ENCODE assay signal across 8 cellular contexts in genomic region chr12:54294152-54294913, GRCh38. TPM values are rescaled to one million over a fixed set of nuclear protein-coding genes. Genes with fewer than 3 reads are reported as not detected.
DNase-seq lines count a peak whose midpoint lies in the region; TF ChIP-seq lines count a peak whose summit lies in the region.

No MANE protein-coding gene starts in this region.

- H3K4me1 ChIP-seq in MM.1S (ENCODE audit: low read length): no peaks in the 10 kb centered on the region
- H3K4me1 ChIP-seq in effector memory CD4-positive, alpha-beta T cell (ENCODE audit: control insufficient read depth, insufficient read depth, low read length, poor library complexity, severe bottlenecking): no peaks in the 10 kb centered on the region
- peaks cover 97% of the 10 kb centered on the region for H3K4me1 ChIP-seq in mononuclear cell (ENCODE audit: insufficient read depth, low read length)

- no peak overlapping the region for H3K9ac ChIP-seq in MM.1S (ENCODE audit: low read length)

- no peak overlapping the region for H2AFZ ChIP-seq in MM.1S (ENCODE audit: low read length)

- no peak overlapping the region for H3K27ac ChIP-seq in MM.1S (ENCODE audit: low read length)
- H3K27ac ChIP-seq in effector memory CD4-positive, alpha-beta T cell (ENCODE audit: insufficient read depth, low read length, poor library complexity, severe bottlenecking): no peak overlapping the region
- peak overlapping the region; percentile 90 for H3K27ac ChIP-seq in temporal lobe (ENCODE audit: low read depth, low read length)

- H3K4me3 ChIP-seq in MM.1S (ENCODE audit: low read length): no peak overlapping the region
- no peak overlapping the region for H3K4me3 ChIP-seq in effector memory CD4-positive, alpha-beta T cell (ENCODE audit: insufficient read depth, low read depth, low read length, poor library complexity, severe bottlenecking)
- H3K4me3 ChIP-seq in mononuclear cell (ENCODE audit: low read length): peak overlapping the region; percentile 11

- no peak overlapping the region for H3K4me2 ChIP-seq in MM.1S (ENCODE audit: low read depth, low read length)

- peak; percentile 87 for TF ChIP-seq CTCF in GM12873 (IDR thresholded peaks at IDR 0.05; ENCODE audit: insufficient read depth, low read depth, low read length, missing control alignments)
- peak; percentile 84 for TF ChIP-seq CTCF in MM.1S (IDR thresholded peaks at IDR 0.05; ENCODE audit: low read length)

- H3F3A ChIP-seq in MM.1S (ENCODE audit: insufficient read depth, low read length): peaks cover 8% of the 10 kb centered on the region; the same call in 1 of the 2 replicates

- H3K36me3 ChIP-seq in MM.1S (replicated peaks; ENCODE audit: insufficient read depth, low read length): no peaks in the 10 kb centered on the region
- no peaks in the 10 kb centered on the region for H3K36me3 ChIP-seq in effector memory CD4-positive, alpha-beta T cell (ENCODE audit: control insufficient read depth, insufficient read depth, low read length)

- H3K9me3 ChIP-seq in MM.1S (replicated peaks; ENCODE audit: insufficient read depth, low read length) (no peaks in the 10 kb centered on the region), mononuclear cell (ENCODE audit: low read depth, low read length) (no peaks in the 10 kb centered on the region)
- no peaks in the 10 kb centered on the region for H3K9me3 ChIP-seq in effector memory CD4-positive, alpha-beta T cell (ENCODE audit: control insufficient read depth, low read length)

- no peaks in the 10 kb centered on the region for H4K20me1 ChIP-seq in MM.1S (ENCODE audit: insufficient read depth, low read length)

- H3K79me2 ChIP-seq in MM.1S (ENCODE audit: low read length): no peaks in the 10 kb centered on the region

- peak; percentile 70 for DNase-seq in 8988T
- DNase-seq in MM.1S: peak; percentile 40
- peak; percentile 39 to 52 for DNase-seq in activated CD4-positive, alpha-beta T cell treated with anti-CD3 and anti-CD28 coated beads, Interleukin-2, amount 50 U/mL, for 4 hours
- DNase-seq in effector memory CD4-positive, alpha-beta T cell: peak in 2 of 3 donors; percentile 19 to 42
- DNase-seq in T1000 (lab: John Stamatoyannopoulos, UW): no peak

- no peaks in the 10 kb centered on the region for H3K9me2 ChIP-seq in MM.1S (replicated peaks; ENCODE audit: insufficient read depth, low read length)

- H3K27me3 ChIP-seq in MM.1S (replicated peaks; ENCODE audit: insufficient read depth, low read length): peaks cover 17% of the 10 kb centered on the region
- H3K27me3 ChIP-seq in effector memory CD4-positive, alpha-beta T cell (replicated peaks; ENCODE audit: control insufficient read depth, insufficient read depth, low read length, poor library complexity, severe bottlenecking): no peaks in the 10 kb centered on the region
- no peaks in the 10 kb centered on the region for H3K27me3 ChIP-seq in mononuclear cell (ENCODE audit: insufficient read depth, low read length)

RNA-seq across cellular contexts. Expression of gene NFE2, which starts 6.5 kb away (rescaled TPM):
- total RNA-seq in mononuclear cell (9.4 TPM), temporal lobe (0.98 TPM)

RNA-seq across cellular contexts. Expression of gene HNRNPA1, which starts 13.8 kb away (rescaled TPM):
- 766 TPM for total RNA-seq in mononuclear cell
- total RNA-seq in temporal lobe: 627 TPM

RNA-seq across cellular contexts. Expression of gene CBX5, which starts 14.4 kb away (rescaled TPM):
- 16.0 TPM for total RNA-seq in mononuclear cell
- 114 TPM for total RNA-seq in temporal lobe

RNA-seq across cellular contexts. Expression of gene COPZ1, which starts 30.6 kb away (rescaled TPM):
- total RNA-seq in mononuclear cell: 34.1 TPM
- total RNA-seq in temporal lobe: 52.6 TPM
